In the genomic region with DNA sequence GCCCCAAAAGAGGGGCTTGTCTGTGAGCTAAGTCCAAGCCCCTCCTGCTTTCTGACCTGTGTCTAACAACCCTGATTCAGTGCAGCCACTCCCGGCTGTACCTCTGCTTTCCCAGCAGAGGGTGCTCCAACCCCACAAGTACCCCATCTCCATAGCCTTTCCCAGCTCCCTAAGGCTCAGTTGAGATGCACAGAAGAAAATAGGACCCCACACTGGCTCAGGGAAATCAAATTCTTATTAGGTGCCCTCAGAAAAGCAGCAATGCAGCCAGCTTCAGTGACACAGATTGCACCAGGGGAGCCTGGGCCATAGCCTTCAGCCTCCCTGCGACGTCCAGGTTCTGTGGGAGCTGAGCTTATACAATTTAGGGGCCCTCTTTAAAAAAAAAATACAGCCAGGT, we compare ENCODE assay signal across 9 cellular contexts. TPM values are rescaled to one million over a fixed set of nuclear protein-coding genes. Genes with fewer than 3 reads are reported as not detected.
DNase-seq lines count a peak whose midpoint lies in the region; ATAC-seq, FAIRE-seq and TF ChIP-seq lines count a peak whose summit lies in the region.
"Had no signal": no experiment of that assay in that cellular context is flagged by ENCODE, and none has a peak within 500 bp of the region (broad histone marks: within the 10 kb centered on the region; RNA-seq: fewer than 3 reads in every experiment).

No MANE protein-coding gene starts in this region.

- no peaks in the 10 kb centered on the region for H3K36me3 ChIP-seq in body of pancreas (replicated peaks in 1 of 2; ENCODE audit: insufficient read depth in 1 of 2, low read depth in 2 of 2)
- no peaks in the 10 kb centered on the region for H3K36me3 ChIP-seq in small intestine (ENCODE audit: control insufficient read depth in 2 of 2, insufficient read depth in 2 of 2, low read length in 2 of 2)
- H3K36me3 ChIP-seq: BLaER1 treated with 17β-estradiol and CSF1 and Interleukin-3, amounts not matched to agents 10 nM and 100 nM had no signal

- no peak overlapping the region for H3K27ac ChIP-seq in body of pancreas
- H3K27ac ChIP-seq in small intestine (ENCODE audit: low read depth in 1 of 2, low read length in 1 of 2), result no peak overlapping the region
- H3K27ac ChIP-seq: BLaER1 treated with 17β-estradiol and CSF1 and Interleukin-3, amounts not matched to agents 10 nM and 100 nM had no signal

- H3K27me3 ChIP-seq in body of pancreas, result no peaks in the 10 kb centered on the region
- no peaks in the 10 kb centered on the region for H3K27me3 ChIP-seq in small intestine (ENCODE audit: control insufficient read depth in 2 of 2, insufficient read depth in 2 of 2, low read length in 2 of 2)
- H3K27me3 ChIP-seq: BLaER1 treated with 17β-estradiol and CSF1 and Interleukin-3, amounts not matched to agents 10 nM and 100 nM had no signal

- H3K4me1 ChIP-seq in body of pancreas (peaks cover 7% of the 10 kb centered on the region), small intestine (ENCODE audit: control insufficient read depth in 2 of 2, insufficient read depth in 1 of 2, low read depth in 1 of 2, low read length in 1 of 2) (no peaks in the 10 kb centered on the region)

- 0 to 54% methylated on average over 1 to 3 of the region's 3 CpGs for WGBS in body of pancreas, 2 donors
- 32 to 53% (median 50%) methylated on average over 3 of the region's 3 CpGs for WGBS in small intestine, 3 donors

- peak; percentile 86 for ATAC-seq in body of pancreas
- no peak for ATAC-seq in GM19463 (IDR thresholded peaks at IDR 0.05; ENCODE audit: unreplicated experiment)

- FAIRE-seq in small intestine (lab: Jason Lieb, UNC), result no peak

- intact Hi-C loops in body of pancreas (cut with DNase I), result loop anchor here (5.0 kb wide), 1 partner anchor 196 kb away; no protein-coding TSS in a partner anchor

- TF ChIP-seq POLR2A in body of pancreas (IDR thresholded peaks at IDR 0.05), result no peak

- H3K9me3 ChIP-seq in body of pancreas, result no peaks in the 10 kb centered on the region
- no peaks in the 10 kb centered on the region for H3K9me3 ChIP-seq in small intestine (ENCODE audit: control insufficient read depth, low read depth)

- no peak overlapping the region for H3K4me3 ChIP-seq in body of pancreas
- no peak overlapping the region for H3K4me3 ChIP-seq in small intestine (ENCODE audit: low read depth in 1 of 2, low read length in 2 of 2)
- H3K4me3 ChIP-seq: BLaER1 treated with 17β-estradiol and CSF1 and Interleukin-3, amounts not matched to agents 10 nM and 100 nM had no signal

- peak; percentile 79 to 97 (median 94) for TF ChIP-seq CTCF in body of pancreas (IDR thresholded peaks at IDR 0.05)

- DNase-seq in SIG-M5 treated with dmso at 0.1 percent for 504 hours (lab: John Stamatoyannopoulos, UW; ENCODE audit: unreplicated experiment), result peak; percentile 38
- DNase-seq in SIG-M5 (lab: John Stamatoyannopoulos, UW), result no peak
- peak; percentile 22 for DNase-seq in NCI-H2029 (lab: John Stamatoyannopoulos, UW)
- DNase-seq in T-helper 9 cell, result peak; percentile 24
- peak; percentile 67 to 75 (median 72) for DNase-seq in body of pancreas
- DNase-seq in iPS DF 19.7 (ENCODE audit: low read depth, low spot score), result peak; percentile 63
- DNase-seq in small intestine, result peak; percentile 53

RNA-seq across cellular contexts. Expression of gene LRRC74A, which starts 49.9 kb away (rescaled TPM):
- total RNA-seq in body of pancreas, result not detected
- not detected for polyA plus RNA-seq in small intestine
